Comparison of ENCODE assay signal across 1 cellular context in the genomic region with DNA sequence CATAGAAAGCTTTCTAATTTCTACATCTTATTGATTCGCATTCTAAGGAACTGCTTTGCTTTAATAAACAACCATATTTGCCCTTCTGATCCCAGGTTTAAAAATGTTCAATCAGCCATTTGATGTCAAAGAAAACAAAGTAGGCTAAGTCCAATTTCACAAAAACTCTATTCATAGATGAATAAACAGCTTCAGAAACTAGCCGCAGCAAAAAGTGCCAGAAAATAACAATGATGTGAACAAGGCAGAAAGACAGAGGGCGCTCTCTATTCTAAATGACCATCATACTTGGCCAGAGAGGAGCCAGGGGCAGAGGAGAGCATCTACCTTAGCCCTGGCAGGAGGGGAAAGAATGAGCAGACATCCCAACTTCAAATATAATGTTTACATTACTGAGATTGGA.
TF ChIP-seq lines count a peak whose summit lies in the region.

No MANE protein-coding gene starts in this region.

TF ChIP-seq in GM23338, 12 proteins besides CTCF, POLR2A, EP300 and RAD21 (continued from another document):
- TF ChIP-seq, protein P1, sequence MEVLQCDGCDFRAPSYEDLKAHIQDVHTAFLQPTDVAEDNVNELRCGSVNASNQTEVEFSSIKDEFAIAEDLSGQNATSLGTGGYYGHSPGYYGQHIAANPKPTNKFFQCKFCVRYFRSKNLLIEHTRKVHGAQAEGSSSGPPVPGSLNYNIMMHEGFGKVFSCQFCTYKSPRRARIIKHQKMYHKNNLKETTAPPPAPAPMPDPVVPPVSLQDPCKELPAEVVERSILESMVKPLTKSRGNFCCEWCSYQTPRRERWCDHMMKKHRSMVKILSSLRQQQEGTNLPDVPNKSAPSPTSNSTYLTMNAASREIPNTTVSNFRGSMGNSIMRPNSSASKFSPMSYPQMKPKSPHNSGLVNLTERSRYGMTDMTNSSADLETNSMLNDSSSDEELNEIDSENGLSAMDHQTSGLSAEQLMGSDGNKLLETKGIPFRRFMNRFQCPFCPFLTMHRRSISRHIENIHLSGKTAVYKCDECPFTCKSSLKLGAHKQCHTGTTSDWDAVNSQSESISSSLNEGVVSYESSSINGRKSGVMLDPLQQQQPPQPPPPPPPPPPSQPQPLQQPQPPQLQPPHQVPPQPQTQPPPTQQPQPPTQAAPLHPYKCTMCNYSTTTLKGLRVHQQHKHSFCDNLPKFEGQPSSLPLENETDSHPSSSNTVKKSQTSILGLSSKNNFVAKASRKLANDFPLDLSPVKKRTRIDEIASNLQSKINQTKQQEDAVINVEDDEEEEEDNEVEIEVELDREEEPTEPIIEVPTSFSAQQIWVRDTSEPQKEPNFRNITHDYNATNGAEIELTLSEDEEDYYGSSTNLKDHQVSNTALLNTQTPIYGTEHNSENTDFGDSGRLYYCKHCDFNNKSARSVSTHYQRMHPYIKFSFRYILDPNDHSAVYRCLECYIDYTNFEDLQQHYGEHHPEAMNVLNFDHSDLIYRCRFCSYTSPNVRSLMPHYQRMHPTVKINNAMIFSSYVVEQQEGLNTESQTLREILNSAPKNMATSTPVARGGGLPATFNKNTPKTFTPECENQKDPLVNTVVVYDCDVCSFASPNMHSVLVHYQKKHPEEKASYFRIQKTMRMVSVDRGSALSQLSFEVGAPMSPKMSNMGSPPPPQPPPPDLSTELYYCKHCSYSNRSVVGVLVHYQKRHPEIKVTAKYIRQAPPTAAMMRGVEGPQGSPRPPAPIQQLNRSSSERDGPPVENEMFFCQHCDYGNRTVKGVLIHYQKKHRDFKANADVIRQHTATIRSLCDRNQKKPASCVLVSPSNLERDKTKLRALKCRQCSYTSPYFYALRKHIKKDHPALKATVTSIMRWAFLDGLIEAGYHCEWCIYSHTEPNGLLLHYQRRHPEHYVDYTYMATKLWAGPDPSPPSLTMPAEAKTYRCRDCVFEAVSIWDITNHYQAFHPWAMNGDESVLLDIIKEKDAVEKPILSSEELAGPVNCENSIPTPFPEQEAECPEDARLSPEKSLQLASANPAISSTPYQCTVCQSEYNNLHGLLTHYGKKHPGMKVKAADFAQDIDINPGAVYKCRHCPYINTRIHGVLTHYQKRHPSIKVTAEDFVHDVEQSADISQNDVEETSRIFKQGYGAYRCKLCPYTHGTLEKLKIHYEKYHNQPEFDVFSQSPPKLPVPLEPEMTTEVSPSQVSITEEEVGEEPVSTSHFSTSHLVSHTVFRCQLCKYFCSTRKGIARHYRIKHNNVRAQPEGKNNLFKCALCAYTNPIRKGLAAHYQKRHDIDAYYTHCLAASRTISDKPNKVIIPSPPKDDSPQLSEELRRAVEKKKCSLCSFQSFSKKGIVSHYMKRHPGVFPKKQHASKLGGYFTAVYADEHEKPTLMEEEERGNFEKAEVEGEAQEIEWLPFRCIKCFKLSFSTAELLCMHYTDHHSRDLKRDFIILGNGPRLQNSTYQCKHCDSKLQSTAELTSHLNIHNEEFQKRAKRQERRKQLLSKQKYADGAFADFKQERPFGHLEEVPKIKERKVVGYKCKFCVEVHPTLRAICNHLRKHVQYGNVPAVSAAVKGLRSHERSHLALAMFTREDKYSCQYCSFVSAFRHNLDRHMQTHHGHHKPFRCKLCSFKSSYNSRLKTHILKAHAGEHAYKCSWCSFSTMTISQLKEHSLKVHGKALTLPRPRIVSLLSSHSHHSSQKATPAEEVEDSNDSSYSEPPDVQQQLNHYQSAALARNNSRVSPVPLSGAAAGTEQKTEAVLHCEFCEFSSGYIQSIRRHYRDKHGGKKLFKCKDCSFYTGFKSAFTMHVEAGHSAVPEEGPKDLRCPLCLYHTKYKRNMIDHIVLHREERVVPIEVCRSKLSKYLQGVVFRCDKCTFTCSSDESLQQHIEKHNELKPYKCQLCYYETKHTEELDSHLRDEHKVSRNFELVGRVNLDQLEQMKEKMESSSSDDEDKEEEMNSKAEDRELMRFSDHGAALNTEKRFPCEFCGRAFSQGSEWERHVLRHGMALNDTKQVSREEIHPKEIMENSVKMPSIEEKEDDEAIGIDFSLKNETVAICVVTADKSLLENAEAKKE (CRISPR knock-in tag; IDR thresholded peaks at IDR 0.05) = no peak
- TF ChIP-seq STAT1 (IDR thresholded peaks at IDR 0.05; ENCODE audit: unreplicated experiment) (no peak), ZNF331 (CRISPR knock-in tag; IDR thresholded peaks at IDR 0.05; ENCODE audit: low read depth) (no peak), JUNB (IDR thresholded peaks at IDR 0.05; ENCODE audit: unreplicated experiment) (no peak), ZNF114 (CRISPR knock-in tag; IDR thresholded peaks at IDR 0.05) (no peak)
- TF ChIP-seq, protein P2, sequence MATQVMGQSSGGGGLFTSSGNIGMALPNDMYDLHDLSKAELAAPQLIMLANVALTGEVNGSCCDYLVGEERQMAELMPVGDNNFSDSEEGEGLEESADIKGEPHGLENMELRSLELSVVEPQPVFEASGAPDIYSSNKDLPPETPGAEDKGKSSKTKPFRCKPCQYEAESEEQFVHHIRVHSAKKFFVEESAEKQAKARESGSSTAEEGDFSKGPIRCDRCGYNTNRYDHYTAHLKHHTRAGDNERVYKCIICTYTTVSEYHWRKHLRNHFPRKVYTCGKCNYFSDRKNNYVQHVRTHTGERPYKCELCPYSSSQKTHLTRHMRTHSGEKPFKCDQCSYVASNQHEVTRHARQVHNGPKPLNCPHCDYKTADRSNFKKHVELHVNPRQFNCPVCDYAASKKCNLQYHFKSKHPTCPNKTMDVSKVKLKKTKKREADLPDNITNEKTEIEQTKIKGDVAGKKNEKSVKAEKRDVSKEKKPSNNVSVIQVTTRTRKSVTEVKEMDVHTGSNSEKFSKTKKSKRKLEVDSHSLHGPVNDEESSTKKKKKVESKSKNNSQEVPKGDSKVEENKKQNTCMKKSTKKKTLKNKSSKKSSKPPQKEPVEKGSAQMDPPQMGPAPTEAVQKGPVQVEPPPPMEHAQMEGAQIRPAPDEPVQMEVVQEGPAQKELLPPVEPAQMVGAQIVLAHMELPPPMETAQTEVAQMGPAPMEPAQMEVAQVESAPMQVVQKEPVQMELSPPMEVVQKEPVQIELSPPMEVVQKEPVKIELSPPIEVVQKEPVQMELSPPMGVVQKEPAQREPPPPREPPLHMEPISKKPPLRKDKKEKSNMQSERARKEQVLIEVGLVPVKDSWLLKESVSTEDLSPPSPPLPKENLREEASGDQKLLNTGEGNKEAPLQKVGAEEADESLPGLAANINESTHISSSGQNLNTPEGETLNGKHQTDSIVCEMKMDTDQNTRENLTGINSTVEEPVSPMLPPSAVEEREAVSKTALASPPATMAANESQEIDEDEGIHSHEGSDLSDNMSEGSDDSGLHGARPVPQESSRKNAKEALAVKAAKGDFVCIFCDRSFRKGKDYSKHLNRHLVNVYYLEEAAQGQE (IDR thresholded peaks at IDR 0.05; ENCODE audit: unreplicated experiment) = no peak
- TF ChIP-seq, protein P3, sequence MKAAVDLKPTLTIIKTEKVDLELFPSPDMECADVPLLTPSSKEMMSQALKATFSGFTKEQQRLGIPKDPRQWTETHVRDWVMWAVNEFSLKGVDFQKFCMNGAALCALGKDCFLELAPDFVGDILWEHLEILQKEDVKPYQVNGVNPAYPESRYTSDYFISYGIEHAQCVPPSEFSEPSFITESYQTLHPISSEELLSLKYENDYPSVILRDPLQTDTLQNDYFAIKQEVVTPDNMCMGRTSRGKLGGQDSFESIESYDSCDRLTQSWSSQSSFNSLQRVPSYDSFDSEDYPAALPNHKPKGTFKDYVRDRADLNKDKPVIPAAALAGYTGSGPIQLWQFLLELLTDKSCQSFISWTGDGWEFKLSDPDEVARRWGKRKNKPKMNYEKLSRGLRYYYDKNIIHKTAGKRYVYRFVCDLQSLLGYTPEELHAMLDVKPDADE (IDR thresholded peaks at IDR 0.05) = no peak
